ENCODE assay signal across 16 cellular contexts in genomic region chr21:45421846-45422775, GRCh38. TPM values are rescaled to one million over a fixed set of nuclear protein-coding genes. Genes with fewer than 3 reads are reported as not detected.
DNase-seq lines count a peak whose midpoint lies in the region; ATAC-seq and TF ChIP-seq lines count a peak whose summit lies in the region.
"Had no signal": no experiment of that assay in that cellular context is flagged by ENCODE, and none has a peak within 500 bp of the region (broad histone marks: within the 10 kb centered on the region; RNA-seq: fewer than 3 reads in every experiment).

No MANE protein-coding gene starts in this region.

- H3K27ac ChIP-seq in cardiac muscle cell (peak overlapping the region; percentile 60), aorta (ENCODE audit: low read depth in 1 of 2, low read length in 2 of 2) (no peak overlapping the region)
- H3K27ac ChIP-seq: WERI-Rb-1 had no signal

- no peaks in the 10 kb centered on the region for H3K36me3 ChIP-seq in cardiac muscle cell
- H3K36me3 ChIP-seq in mucosa of descending colon (ENCODE audit: low read depth) = no peaks in the 10 kb centered on the region
- no peaks in the 10 kb centered on the region for H3K36me3 ChIP-seq in aorta (ENCODE audit: control insufficient read depth in 1 of 2, insufficient read depth in 2 of 2, low read length in 1 of 2)
- H3K36me3 ChIP-seq in H7 (replicated peaks; ENCODE audit: control insufficient read depth, insufficient read depth, low read length) = peaks cover 1% of the 10 kb centered on the region; the same call in 1 of the 2 replicates
- H3K36me3 ChIP-seq: WERI-Rb-1 had no signal

- WGBS in aorta, 2 donors = 87% methylated on average over 28 of the region's 28 CpGs

- H3K4me3 Mint-ChIP-seq in natural killer cell treated with Interleukin-12 subunit alpha and Interleukin-12 subunit beta and Interleukin-15 and Interleukin-18, amount 100 ng/mL, for 72 hours = no peak overlapping the region
- no peak overlapping the region for H3K4me3 Mint-ChIP-seq in natural killer cell
- H3K4me3 Mint-ChIP-seq: CD8-positive, alpha-beta memory T cell; memory B cell had no signal

- H3K27me3 Mint-ChIP-seq in natural killer cell treated with Interleukin-12 subunit alpha and Interleukin-12 subunit beta and Interleukin-15 and Interleukin-18, amount 100 ng/mL, for 72 hours = peaks cover 0 to 2% of the 10 kb centered on the region in 2 donors
- peaks cover 0 to 3% of the 10 kb centered on the region in 2 donors for H3K27me3 Mint-ChIP-seq in natural killer cell (ENCODE audit: low read depth in 2 of 2)

- H3K9me3 ChIP-seq in cardiac muscle cell (ENCODE audit: low read depth) (no peaks in the 10 kb centered on the region), mucosa of descending colon (no peaks in the 10 kb centered on the region), aorta (ENCODE audit: control insufficient read depth, low read length) (no peaks in the 10 kb centered on the region)

- intact Hi-C loops in natural killer cell (cut with micrococcal nuclease) = no loop called here
- intact Hi-C loops in mucosa of descending colon (cut with DNase I, micrococcal nuclease) = no loop called here
- intact Hi-C loops in aorta (cut with DNase I) = no loop called here

- H3K27ac Mint-ChIP-seq in natural killer cell treated with Interleukin-12 subunit alpha and Interleukin-12 subunit beta and Interleukin-15 and Interleukin-18, amount 100 ng/mL, for 72 hours = no peak overlapping the region
- H3K27ac Mint-ChIP-seq in natural killer cell = no peak overlapping the region
- H3K27ac Mint-ChIP-seq: memory B cell had no signal

- H3K4me3 ChIP-seq in cardiac muscle cell (no peak overlapping the region), mucosa of descending colon (no peak overlapping the region), aorta (ENCODE audit: low read length in 2 of 2) (no peak overlapping the region), H7 (ENCODE audit: insufficient read depth, low read depth, low read length) (no peak overlapping the region)

- no peaks in the 10 kb centered on the region for H3K4me1 Mint-ChIP-seq in natural killer cell treated with Interleukin-12 subunit alpha and Interleukin-12 subunit beta and Interleukin-15 and Interleukin-18, amount 100 ng/mL, for 72 hours (ENCODE audit: low read depth in 2 of 2)
- H3K4me1 Mint-ChIP-seq in natural killer cell = peaks cover 0 to 5% of the 10 kb centered on the region in 2 donors
- H3K4me1 Mint-ChIP-seq: CD8-positive, alpha-beta memory T cell had no signal

- no peaks in the 10 kb centered on the region for H3K9me3 Mint-ChIP-seq in natural killer cell treated with Interleukin-12 subunit alpha and Interleukin-12 subunit beta and Interleukin-15 and Interleukin-18, amount 100 ng/mL, for 72 hours
- H3K9me3 Mint-ChIP-seq in natural killer cell = no peaks in the 10 kb centered on the region
- H3K9me3 Mint-ChIP-seq: CD8-positive, alpha-beta memory T cell; memory B cell had no signal

- H3K27me3 ChIP-seq in cardiac muscle cell (no peaks in the 10 kb centered on the region), aorta (ENCODE audit: control insufficient read depth in 1 of 2, insufficient read depth in 2 of 2, low read length in 1 of 2) (no peaks in the 10 kb centered on the region), H7 (ENCODE audit: control insufficient read depth, insufficient read depth, low read length) (no peaks in the 10 kb centered on the region)

- ATAC-seq in natural killer cell treated with Interleukin-12 subunit alpha and Interleukin-12 subunit beta and Interleukin-15 and Interleukin-18, amount 100 ng/mL, for 72 hours = no peak
- ATAC-seq in natural killer cell (no peak), mucosa of descending colon (no peak), aorta (ENCODE audit: low FRiP score) (no peak), HG03159 (IDR thresholded peaks at IDR 0.05; ENCODE audit: unreplicated experiment) (no peak)

- no peaks in the 10 kb centered on the region for H3K36me3 Mint-ChIP-seq in natural killer cell treated with Interleukin-12 subunit alpha and Interleukin-12 subunit beta and Interleukin-15 and Interleukin-18, amount 100 ng/mL, for 72 hours
- no peaks in the 10 kb centered on the region for H3K36me3 Mint-ChIP-seq in natural killer cell
- H3K36me3 Mint-ChIP-seq: CD8-positive, alpha-beta memory T cell; memory B cell had no signal

- H3K4me1 ChIP-seq in cardiac muscle cell (ENCODE audit: low read depth) (peaks cover 43% of the 10 kb centered on the region), mucosa of descending colon (ENCODE audit: low read depth) (no peaks in the 10 kb centered on the region), aorta (ENCODE audit: control insufficient read depth in 1 of 2, insufficient read depth in 2 of 2, low read length in 2 of 2) (no peaks in the 10 kb centered on the region)

- peak; percentile 59 for DNase-seq in natural killer cell treated with Interleukin-12 subunit alpha and Interleukin-12 subunit beta and Interleukin-15 and Interleukin-18, amount 100 ng/mL, for 72 hours (ENCODE audit: low spot score)
- no peak for DNase-seq in natural killer cell
- no peak for DNase-seq in cardiac muscle cell (ENCODE audit: low read depth in 1 of 2, low spot score in 1 of 2)
- peak in 2 of 3 donors; percentile 4 to 46 for DNase-seq in mucosa of descending colon
- DNase-seq in aorta = peak; percentile 32 to 68
- DNase-seq in NCI-H345 (lab: John Stamatoyannopoulos, UW) = no peak
- no peak for DNase-seq in H7
- DNase-seq: activated CD8-positive, alpha-beta memory T cell treated with anti-CD3 and anti-CD28 coated beads, Interleukin-2, amount 50 U/mL, for 48 hours; activated naive CD4-positive, alpha-beta T cell; effector memory CD4-positive, alpha-beta T cell; NCI-H187; NCI-H510A treated with DMSO at 0.1 percent for 48 hours; WERI-Rb-1 had no signal

- TF ChIP-seq CTCF in natural killer cell (IDR thresholded peaks at IDR 0.05) (no peak), cardiac muscle cell (IDR thresholded peaks at IDR 0.05; ENCODE audit: low read depth, low read length) (no peak), mucosa of descending colon (IDR thresholded peaks at IDR 0.05) (no peak)

RNA-seq across cellular contexts. Expression of gene COL18A1, which starts 17.1 kb away (rescaled TPM):
- total RNA-seq in natural killer cell treated with Interleukin-12 subunit alpha and Interleukin-12 subunit beta and Interleukin-15 and Interleukin-18, amount 100 ng/mL, for 72 hours = 1 to 10 TPM in 1 of 2 donors, under 1 TPM in 1; 0.31 to 1.3 TPM
- 10 to 100 TPM; 12.3 to 22.3 (median 12.7) TPM for total RNA-seq in natural killer cell
- 887 and 1,182 TPM in 2 replicates for total RNA-seq in cardiac muscle cell
- 407 and 535 TPM in 2 replicates for polyA plus RNA-seq in cardiac muscle cell
- total RNA-seq in mucosa of descending colon = 10 to 100 TPM in 2 of 3 donors, 1 to 10 TPM in 1; 4.6 to 46.9 (median 21.3) TPM
- total RNA-seq in aorta = 100 to 1,000 TPM; 289 to 301 TPM
- 100 to 1,000 TPM in 1 of 2 donors, 10 to 100 TPM in 1; 97.3 to 963 TPM for polyA plus RNA-seq in aorta
- 327 and 328 TPM in 2 replicates for total RNA-seq in H7 (2014; rRNA removed; shearing (Covaris generic))

Comparison
In these comparisons a context has a peak if more than half of its experiments do, and no peak if none do; other contexts are left out.
1. DNase-seq: peak in natural killer cell treated with Interleukin-12 subunit alpha and Interleukin-12 subunit beta and Interleukin-15 and Interleukin-18, amount 100 ng/mL, for 72 hours (single experiment), mucosa of descending colon (2 of 3) and aorta (2 of 2); none in natural killer cell (single experiment), cardiac muscle cell (0 of 2), NCI-H345 (single experiment) and H7 (single experiment).